ENCODE assay signal across 21 cellular contexts in the genomic region with DNA sequence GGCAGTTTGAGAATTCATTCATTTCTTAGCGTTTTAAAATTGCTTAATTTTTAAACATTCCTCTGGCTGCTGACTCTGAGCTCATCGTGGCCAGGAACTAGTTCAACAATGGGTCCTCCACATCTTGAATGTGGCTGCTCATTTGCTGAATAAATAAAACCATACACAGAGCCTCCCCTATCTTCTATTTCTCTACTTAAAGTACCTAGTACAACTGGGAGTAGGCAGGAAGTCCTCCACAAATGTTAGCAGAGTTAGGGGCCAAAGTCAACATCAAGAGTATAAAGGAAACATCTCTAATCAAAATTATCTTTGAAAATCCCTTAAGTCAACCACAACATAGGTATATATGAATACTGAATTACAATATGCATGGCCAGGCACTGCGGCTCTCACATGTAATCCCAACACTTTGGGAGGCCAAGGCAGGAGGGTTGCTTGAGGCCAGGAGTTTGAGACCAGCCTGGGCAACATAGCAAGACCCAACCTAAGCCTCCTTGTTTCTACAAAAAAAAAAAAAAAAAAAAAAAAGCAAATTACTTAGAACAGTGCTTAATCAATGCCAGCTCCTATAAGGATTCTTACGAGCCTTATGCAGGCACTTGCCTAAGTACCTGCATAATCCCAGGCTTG. TPM values are rescaled to one million over a fixed set of nuclear protein-coding genes. Genes with fewer than 3 reads are reported as not detected.
DNase-seq lines count a peak whose midpoint lies in the region; ATAC-seq, FAIRE-seq and TF ChIP-seq lines count a peak whose summit lies in the region.
"Had no signal": no experiment of that assay in that cellular context is flagged by ENCODE, and none has a peak within 500 bp of the region (broad histone marks: within the 10 kb centered on the region; RNA-seq: fewer than 3 reads in every experiment).

No MANE protein-coding gene starts in this region.

- H3K4me2 ChIP-seq in A549, result peak overlapping the region; percentile 62

- ATAC-seq in A549, result no peak; a peak in 1 of 6 replicates
- no peak for ATAC-seq in effector memory CD8-positive, alpha-beta T cell (replicated peaks)
- ATAC-seq in lower lobe of right lung, result peak; percentile 59 to 63
- ATAC-seq in GM19455 (IDR thresholded peaks at IDR 0.05; ENCODE audit: unreplicated experiment), result no peak
- ATAC-seq: K562; stimulated activated naive B cell treated with anti-CD40 and anti-IgM and Interleukin-4, amounts not matched to agents 10 μg/mL and 1 μg/mL and 100 μg/mL, for 72 hours had no signal

- peak overlapping the region; percentile 14 to 52 for H3K27ac Mint-ChIP-seq in effector memory CD8-positive, alpha-beta T cell
- H3K27ac Mint-ChIP-seq: stimulated activated naive B cell treated with anti-CD40 and anti-IgM and Interleukin-4, amounts not matched to agents 10 μg/mL and 1 μg/mL and 100 μg/mL, for 72 hours had no signal

- H3K4me3 Mint-ChIP-seq in effector memory CD8-positive, alpha-beta T cell, result no peak overlapping the region
- H3K4me3 Mint-ChIP-seq: stimulated activated naive B cell treated with anti-CD40 and anti-IgM and Interleukin-4, amounts not matched to agents 10 μg/mL and 1 μg/mL and 100 μg/mL, for 72 hours had no signal

- TF ChIP-seq EP300 in A549 (IDR thresholded peaks at IDR 0.05), result no peak

- H3K4me3 ChIP-seq in A549 (no peak overlapping the region), lower lobe of right lung (no peak overlapping the region)
- H3K4me3 ChIP-seq: heart left ventricle, K562 had no signal

- no peaks in the 10 kb centered on the region for H3K9me3 Mint-ChIP-seq in effector memory CD8-positive, alpha-beta T cell
- H3K9me3 Mint-ChIP-seq: stimulated activated naive B cell treated with anti-CD40 and anti-IgM and Interleukin-4, amounts not matched to agents 10 μg/mL and 1 μg/mL and 100 μg/mL, for 72 hours had no signal

- H3K27me3 ChIP-seq in lower lobe of right lung (ENCODE audit: low read depth), result no peaks in the 10 kb centered on the region
- H3K27me3 ChIP-seq: heart left ventricle had no signal

- DNase-seq in A549 (ENCODE audit: low read depth in 1 of 2, low spot score in 1 of 2), result no peak
- no peak for DNase-seq in effector memory CD8-positive, alpha-beta T cell
- DNase-seq in lower lobe of right lung, result no peak
- no peak for DNase-seq in posterior vena cava (ENCODE audit: low spot score)
- DNase-seq in DMS 273 treated with DMSO at 0.1 percent for 48 hours (lab: John Stamatoyannopoulos, UW), result no peak
- no peak for DNase-seq in activated gamma-delta T cell (lab: John Stamatoyannopoulos, UW)
- DNase-seq: ACHN; activated effector memory CD4-positive, alpha-beta T cell treated with anti-CD3 and anti-CD28 coated beads, Interleukin-2, amount 50 U/mL, for 16 hours; amygdala; cortex of kidney; heart left ventricle; NCI-H1092; posterior cingulate gyrus; stimulated activated naive B cell treated with anti-CD40 and anti-IgM and Interleukin-4, amounts not matched to agents 10 μg/mL and 1 μg/mL and 100 μg/mL, for 72 hours had no signal

- H3K4me1 Mint-ChIP-seq in effector memory CD8-positive, alpha-beta T cell (ENCODE audit: low read depth in 2 of 2), result peaks cover 7 to 13% of the 10 kb centered on the region in 2 donors
- H3K4me1 Mint-ChIP-seq: stimulated activated naive B cell treated with anti-CD40 and anti-IgM and Interleukin-4, amounts not matched to agents 10 μg/mL and 1 μg/mL and 100 μg/mL, for 72 hours had no signal

- no peak for TF ChIP-seq POLR2A in A549 (IDR thresholded peaks at IDR 0.05; ENCODE audit: low read length)

- H3K9me3 ChIP-seq in A549, result no peaks in the 10 kb centered on the region
- no peaks in the 10 kb centered on the region for H3K9me3 ChIP-seq in lower lobe of right lung
- H3K9me3 ChIP-seq: heart left ventricle had no signal

- peaks cover 92% of the 10 kb centered on the region for H3K36me3 ChIP-seq in lower lobe of right lung

- POLR2A ChIA-PET in A549 (lab: Yijun Ruan, JAX), result no interaction called here

- CTCF ChIA-PET in A549 (lab: Yijun Ruan, JAX), result no interaction called here

- TF ChIP-seq RAD21 in A549 (conservative IDR thresholded peaks at IDR 0.05 in 1 of 2, IDR thresholded peaks at IDR 0.05 in 1 of 2), result no peak

- H3K27ac ChIP-seq in A549 (peak overlapping the region; percentile 19 to 71; a peak in 2 of 6 replicates), VCaP (peak overlapping the region; percentile 34), lower lobe of right lung (peak overlapping the region; percentile 8)
- H3K27ac ChIP-seq: RWPE1 had no signal

- H3K36me3 Mint-ChIP-seq in effector memory CD8-positive, alpha-beta T cell (ENCODE audit: insufficient read depth), result peaks cover 64% of the 10 kb centered on the region
- H3K36me3 Mint-ChIP-seq: stimulated activated naive B cell treated with anti-CD40 and anti-IgM and Interleukin-4, amounts not matched to agents 10 μg/mL and 1 μg/mL and 100 μg/mL, for 72 hours had no signal

- FAIRE-seq in A549 (lab: Jason Lieb, UNC), result no peak
- FAIRE-seq: islet of Langerhans, K562, urothelium cell line had no signal

- no peaks in the 10 kb centered on the region for H3K27me3 Mint-ChIP-seq in effector memory CD8-positive, alpha-beta T cell
- H3K27me3 Mint-ChIP-seq: stimulated activated naive B cell treated with anti-CD40 and anti-IgM and Interleukin-4, amounts not matched to agents 10 μg/mL and 1 μg/mL and 100 μg/mL, for 72 hours had no signal

- H3K4me1 ChIP-seq in A549, result peaks cover 42% of the 10 kb centered on the region
- H3K4me1 ChIP-seq in lower lobe of right lung, result peaks cover 31% of the 10 kb centered on the region

- 51% methylated on average over 4 of the region's 4 CpGs for WGBS in A549 (ENCODE audit: missing lambda C conversion rate)

- intact Hi-C loops in lower lobe of right lung (cut with DNase I), result no loop called here
- intact Hi-C loops in posterior vena cava (cut with DNase I), result loop anchor here in 1 of 2 donors (10.0 kb wide), 1 partner anchor 1715 kb away; no protein-coding TSS in a partner anchor

- no peak for TF ChIP-seq CTCF in A549 (IDR thresholded peaks at IDR 0.05)
- no peak for TF ChIP-seq CTCF in VCaP (conservative IDR thresholded peaks at IDR 0.05)
- TF ChIP-seq CTCF in lower lobe of right lung (IDR thresholded peaks at IDR 0.05), result no peak

TF ChIP-seq in A549, 52 proteins besides CTCF, POLR2A, EP300 and RAD21 (continues in another document):
- TF ChIP-seq NR3C1 (IDR thresholded peaks at IDR 0.05), result no peak
- TF ChIP-seq FOSL2 (IDR thresholded peaks at IDR 0.05), result no peak
- TF ChIP-seq FOSL2 (CRISPR knock-in tag; IDR thresholded peaks at IDR 0.05), result no peak
- TF ChIP-seq, protein P1, sequence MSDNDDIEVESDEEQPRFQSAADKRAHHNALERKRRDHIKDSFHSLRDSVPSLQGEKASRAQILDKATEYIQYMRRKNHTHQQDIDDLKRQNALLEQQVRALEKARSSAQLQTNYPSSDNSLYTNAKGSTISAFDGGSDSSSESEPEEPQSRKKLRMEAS (IDR thresholded peaks at IDR 0.05), result no peak
- TF ChIP-seq, protein P2, sequence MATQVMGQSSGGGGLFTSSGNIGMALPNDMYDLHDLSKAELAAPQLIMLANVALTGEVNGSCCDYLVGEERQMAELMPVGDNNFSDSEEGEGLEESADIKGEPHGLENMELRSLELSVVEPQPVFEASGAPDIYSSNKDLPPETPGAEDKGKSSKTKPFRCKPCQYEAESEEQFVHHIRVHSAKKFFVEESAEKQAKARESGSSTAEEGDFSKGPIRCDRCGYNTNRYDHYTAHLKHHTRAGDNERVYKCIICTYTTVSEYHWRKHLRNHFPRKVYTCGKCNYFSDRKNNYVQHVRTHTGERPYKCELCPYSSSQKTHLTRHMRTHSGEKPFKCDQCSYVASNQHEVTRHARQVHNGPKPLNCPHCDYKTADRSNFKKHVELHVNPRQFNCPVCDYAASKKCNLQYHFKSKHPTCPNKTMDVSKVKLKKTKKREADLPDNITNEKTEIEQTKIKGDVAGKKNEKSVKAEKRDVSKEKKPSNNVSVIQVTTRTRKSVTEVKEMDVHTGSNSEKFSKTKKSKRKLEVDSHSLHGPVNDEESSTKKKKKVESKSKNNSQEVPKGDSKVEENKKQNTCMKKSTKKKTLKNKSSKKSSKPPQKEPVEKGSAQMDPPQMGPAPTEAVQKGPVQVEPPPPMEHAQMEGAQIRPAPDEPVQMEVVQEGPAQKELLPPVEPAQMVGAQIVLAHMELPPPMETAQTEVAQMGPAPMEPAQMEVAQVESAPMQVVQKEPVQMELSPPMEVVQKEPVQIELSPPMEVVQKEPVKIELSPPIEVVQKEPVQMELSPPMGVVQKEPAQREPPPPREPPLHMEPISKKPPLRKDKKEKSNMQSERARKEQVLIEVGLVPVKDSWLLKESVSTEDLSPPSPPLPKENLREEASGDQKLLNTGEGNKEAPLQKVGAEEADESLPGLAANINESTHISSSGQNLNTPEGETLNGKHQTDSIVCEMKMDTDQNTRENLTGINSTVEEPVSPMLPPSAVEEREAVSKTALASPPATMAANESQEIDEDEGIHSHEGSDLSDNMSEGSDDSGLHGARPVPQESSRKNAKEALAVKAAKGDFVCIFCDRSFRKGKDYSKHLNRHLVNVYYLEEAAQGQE (IDR thresholded peaks at IDR 0.05), result no peak
- TF ChIP-seq KDM5A (IDR thresholded peaks at IDR 0.05), result no peak
- no peak for TF ChIP-seq PHF8 (IDR thresholded peaks at IDR 0.05; ENCODE audit: borderline replicate concordance, low read depth)
- no peak for TF ChIP-seq EHMT2 (IDR thresholded peaks at IDR 0.05; ENCODE audit: low read depth)
- TF ChIP-seq, protein P3, sequence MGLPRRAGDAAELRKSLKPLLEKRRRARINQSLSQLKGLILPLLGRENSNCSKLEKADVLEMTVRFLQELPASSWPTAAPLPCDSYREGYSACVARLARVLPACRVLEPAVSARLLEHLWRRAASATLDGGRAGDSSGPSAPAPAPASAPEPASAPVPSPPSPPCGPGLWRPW (IDR thresholded peaks at IDR 0.05), result no peak
- TF ChIP-seq RNF2 (IDR thresholded peaks at IDR 0.05; ENCODE audit: borderline replicate concordance, low read depth), result no peak
- no peak for TF ChIP-seq HDAC2 (IDR thresholded peaks at IDR 0.05)
- TF ChIP-seq, protein P4, sequence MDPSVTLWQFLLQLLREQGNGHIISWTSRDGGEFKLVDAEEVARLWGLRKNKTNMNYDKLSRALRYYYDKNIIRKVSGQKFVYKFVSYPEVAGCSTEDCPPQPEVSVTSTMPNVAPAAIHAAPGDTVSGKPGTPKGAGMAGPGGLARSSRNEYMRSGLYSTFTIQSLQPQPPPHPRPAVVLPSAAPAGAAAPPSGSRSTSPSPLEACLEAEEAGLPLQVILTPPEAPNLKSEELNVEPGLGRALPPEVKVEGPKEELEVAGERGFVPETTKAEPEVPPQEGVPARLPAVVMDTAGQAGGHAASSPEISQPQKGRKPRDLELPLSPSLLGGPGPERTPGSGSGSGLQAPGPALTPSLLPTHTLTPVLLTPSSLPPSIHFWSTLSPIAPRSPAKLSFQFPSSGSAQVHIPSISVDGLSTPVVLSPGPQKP (IDR thresholded peaks at IDR 0.05; ENCODE audit: low read depth, low read length), result no peak

RNA-seq across cellular contexts. Expression of a gene that starts 57.5 kb away (rescaled TPM):
- not detected in 2 replicates for polyA plus RNA-seq in A549 (2011; rRNA removed)
- polyA plus RNA-seq in A549 (2012; cell fraction: cytosol; rRNA removed), result not detected in 2 replicates
- polyA plus RNA-seq in A549 (2012; cell fraction: nucleus; rRNA removed), result not detected in 2 replicates
- polyA plus RNA-seq in A549 (2017; fragmentation: RNase III; extraction: RNeasy Plus Mini Kit Qiagen cat#74134 plus additional on column Dnase treatment), result not detected in 3 replicates
- polyA minus RNA-seq in A549 (2011; rRNA and poly(A)+ RNA removed), result not detected in 2 replicates
- 0.12 TPM for total RNA-seq in lower lobe of right lung
- total RNA-seq in posterior vena cava, result not detected
- total RNA-seq: activated CD8-positive, alpha-beta memory T cell treated with anti-CD3 and anti-CD28 coated beads for 36 hours; K562 had no signal

Comparison
In these comparisons a context has a peak if more than half of its experiments do, and no peak if none do; other contexts are left out.
1. ATAC-seq: peak in lower lobe of right lung (2 of 2); none in A549 (0 of 2), effector memory CD8-positive, alpha-beta T cell (single experiment) and GM19455 (single experiment).
2. Peak in every context shown above with its lines, with median percentiles within 50 percentile points of each other: H3K27ac ChIP-seq.